Comparison of ENCODE assay signal across 24 cellular contexts in genomic region chr21:36768496-36768895, GRCh38.
DNase-seq lines count a peak whose midpoint lies in the region; ATAC-seq and TF ChIP-seq lines count a peak whose summit lies in the region.
"Had no signal": no experiment of that assay in that cellular context is flagged by ENCODE, and none has a peak within 500 bp of the region (broad histone marks: within the 10 kb centered on the region; RNA-seq: fewer than 3 reads in every experiment).

No MANE protein-coding gene starts in this region.

- H3K27me3 ChIP-seq in left ventricle myocardium inferior (ENCODE audit: low read depth) = no peaks in the 10 kb centered on the region
- H3K27me3 ChIP-seq in neural progenitor cell = no peaks in the 10 kb centered on the region
- H3K27me3 ChIP-seq: sigmoid colon, suprapubic skin had no signal

- peaks cover 9% of the 10 kb centered on the region for H3F3A ChIP-seq in neural progenitor cell (ENCODE audit: low read depth)

- H3K9me3 ChIP-seq in left ventricle myocardium inferior (replicated peaks) = no peaks in the 10 kb centered on the region
- no peaks in the 10 kb centered on the region for H3K9me3 ChIP-seq in neural progenitor cell (ENCODE audit: low read depth)
- H3K9me3 ChIP-seq: sigmoid colon, suprapubic skin had no signal

- H3K4me3 ChIP-seq in left ventricle myocardium inferior (no peak overlapping the region), neural progenitor cell (no peak overlapping the region)
- H3K4me3 ChIP-seq: sigmoid colon, suprapubic skin had no signal

- H3K9me3 Mint-ChIP-seq in neural progenitor cell = peaks cover 3% of the 10 kb centered on the region
- H3K9me3 Mint-ChIP-seq: activated CD4-positive, alpha-beta T cell treated with anti-CD3 and anti-CD28 coated beads, Interleukin-2, amount 10 ng/mL, durations not matched to agents 24 days and 14 days; activated T-cell treated with anti-CD3 and anti-CD28 coated beads, Interleukin-2, amount 50 U/mL, for 4 hours; natural killer cell treated with Interleukin-12 subunit alpha and Interleukin-12 subunit beta and Interleukin-15 and Interleukin-18, amount 100 ng/mL, for 72 hours; stimulated activated memory B cell treated with anti-CD40 and anti-IgM and Interleukin-4, amounts not matched to agents 10 μg/mL and 1 μg/mL and 100 μg/mL, for 72 hours had no signal

- peaks cover 32% of the 10 kb centered on the region for H3K4me1 Mint-ChIP-seq in neural progenitor cell
- H3K4me1 Mint-ChIP-seq: activated CD4-positive, alpha-beta T cell treated with anti-CD3 and anti-CD28 coated beads, Interleukin-2, amount 10 ng/mL, durations not matched to agents 24 days and 14 days; stimulated activated memory B cell treated with anti-CD40 and anti-IgM and Interleukin-4, amounts not matched to agents 10 μg/mL and 1 μg/mL and 100 μg/mL, for 72 hours had no signal

- H3K4me3 Mint-ChIP-seq in neural progenitor cell = no peak overlapping the region
- H3K4me3 Mint-ChIP-seq: activated CD4-positive, alpha-beta T cell treated with anti-CD3 and anti-CD28 coated beads, Interleukin-2, amount 10 ng/mL, durations not matched to agents 24 days and 14 days; activated T-cell treated with anti-CD3 and anti-CD28 coated beads, Interleukin-2, amount 50 U/mL, for 4 hours; CD4-positive, CD25-positive, alpha-beta regulatory T cell; natural killer cell treated with Interleukin-12 subunit alpha and Interleukin-12 subunit beta and Interleukin-15 and Interleukin-18, amount 100 ng/mL, for 72 hours; stimulated activated memory B cell treated with anti-CD40 and anti-IgM and Interleukin-4, amounts not matched to agents 10 μg/mL and 1 μg/mL and 100 μg/mL, for 72 hours had no signal

- ATAC-seq in HG03175 (IDR thresholded peaks at IDR 0.05; ENCODE audit: unreplicated experiment) = no peak
- no peak for ATAC-seq in HG03108 (IDR thresholded peaks at IDR 0.05; ENCODE audit: unreplicated experiment)
- ATAC-seq: activated T-cell treated with anti-CD3 and anti-CD28 coated beads, Interleukin-2, amount 50 U/mL, for 4 hours; HepG2; natural killer cell treated with Interleukin-12 subunit alpha and Interleukin-12 subunit beta and Interleukin-15 and Interleukin-18, amount 100 ng/mL, for 72 hours; Right ventricle myocardium inferior; stimulated activated memory B cell treated with anti-CD40 and anti-IgM and Interleukin-4, amounts not matched to agents 10 μg/mL and 1 μg/mL and 100 μg/mL, for 72 hours had no signal

- H3K9ac ChIP-seq in neural progenitor cell = no peak overlapping the region

- H3K27ac Mint-ChIP-seq in neural progenitor cell = peak overlapping the region; percentile 92
- H3K27ac Mint-ChIP-seq: activated CD4-positive, alpha-beta T cell treated with anti-CD3 and anti-CD28 coated beads, Interleukin-2, amount 10 ng/mL, durations not matched to agents 24 days and 14 days; CD4-positive, CD25-positive, alpha-beta regulatory T cell; natural killer cell treated with Interleukin-12 subunit alpha and Interleukin-12 subunit beta and Interleukin-15 and Interleukin-18, amount 100 ng/mL, for 72 hours; stimulated activated memory B cell treated with anti-CD40 and anti-IgM and Interleukin-4, amounts not matched to agents 10 μg/mL and 1 μg/mL and 100 μg/mL, for 72 hours had no signal

- TF ChIP-seq CTCF in left ventricle myocardium inferior (IDR thresholded peaks at IDR 0.05; ENCODE audit: borderline replicate concordance) (no peak), neural progenitor cell (IDR thresholded peaks at IDR 0.05) (no peak)

- peak overlapping the region; percentile 52 for H3K27ac ChIP-seq in left ventricle myocardium inferior (replicated peaks)
- peak overlapping the region; percentile 16 for H3K27ac ChIP-seq in neural progenitor cell
- H3K27ac ChIP-seq: 22Rv1, suprapubic skin had no signal

- peaks cover 15% of the 10 kb centered on the region for H3K36me3 Mint-ChIP-seq in neural progenitor cell
- H3K36me3 Mint-ChIP-seq: natural killer cell treated with Interleukin-12 subunit alpha and Interleukin-12 subunit beta and Interleukin-15 and Interleukin-18, amount 100 ng/mL, for 72 hours had no signal

- H3K4me2 ChIP-seq in neural progenitor cell = peak overlapping the region; percentile 29

- peaks cover 4% of the 10 kb centered on the region for H3K36me3 ChIP-seq in left ventricle myocardium inferior
- no peaks in the 10 kb centered on the region for H3K36me3 ChIP-seq in neural progenitor cell

- H3K79me2 ChIP-seq in neural progenitor cell (ENCODE audit: low read depth) = no peaks in the 10 kb centered on the region

- no peaks in the 10 kb centered on the region for H4K20me1 ChIP-seq in neural progenitor cell (ENCODE audit: low read depth)

- peaks cover 12% of the 10 kb centered on the region for H3K27me3 Mint-ChIP-seq in neural progenitor cell (ENCODE audit: insufficient read depth, low read depth)
- H3K27me3 Mint-ChIP-seq: activated CD4-positive, alpha-beta T cell treated with anti-CD3 and anti-CD28 coated beads, Interleukin-2, amount 10 ng/mL, durations not matched to agents 24 days and 14 days; CD4-positive, CD25-positive, alpha-beta regulatory T cell; natural killer cell treated with Interleukin-12 subunit alpha and Interleukin-12 subunit beta and Interleukin-15 and Interleukin-18, amount 100 ng/mL, for 72 hours; stimulated activated memory B cell treated with anti-CD40 and anti-IgM and Interleukin-4, amounts not matched to agents 10 μg/mL and 1 μg/mL and 100 μg/mL, for 72 hours had no signal

- intact Hi-C loops in left ventricle myocardium inferior (cut with micrococcal nuclease) = no loop called here
- intact Hi-C loops in cardiac septum (cut with DNase I) = no loop called here

- H2AFZ ChIP-seq in neural progenitor cell (replicated peaks) = peak overlapping the region; percentile 76

- H3K4me1 ChIP-seq in left ventricle myocardium inferior (peaks cover 27% of the 10 kb centered on the region), neural progenitor cell (peaks cover 24% of the 10 kb centered on the region)

- DNase-seq in left ventricle myocardium inferior = no peak
- DNase-seq in cardiac septum (ENCODE audit: low spot score) = no peak
- peak; percentile 11 for DNase-seq in foreskin melanocyte
- no peak for DNase-seq in neural progenitor cell (ENCODE audit: low spot score)
- no peak for DNase-seq in SHP77 (lab: John Stamatoyannopoulos, UW)
- no peak for DNase-seq in NCI-H2227 treated with DMSO at 0.1 percent for 48 hours (lab: John Stamatoyannopoulos, UW)
- DNase-seq: activated CD4-positive, alpha-beta T cell treated with anti-CD3 and anti-CD28 coated beads, Interleukin-2, amount 10 ng/mL, durations not matched to agents 24 days and 14 days; activated naive CD4-positive, alpha-beta T cell; activated T-cell treated with anti-CD3 and anti-CD28 coated beads, Interleukin-2, amount 50 U/mL, for 4 hours; amniotic stem cell; CD4-positive, CD25-positive, alpha-beta regulatory T cell; cortex of kidney; left ventricle myocardium superior; NCI-H510A treated with DMSO at 0.1 percent for 48 hours; sigmoid colon; stimulated activated CD4-positive, alpha-beta T cell treated with anti-CD3 and anti-CD28 coated beads, Interleukin-4, amount 100 ng/mL, for 4 hours had no signal
